ENCODE assay signal across 2 cellular contexts in genomic region chrX:41472231-41472815, GRCh38.
TF ChIP-seq lines count a peak whose summit lies in the region.

No MANE protein-coding gene starts in this region.

TF ChIP-seq in HCT116, 20 proteins besides CTCF, POLR2A, EP300 and RAD21:
- TF ChIP-seq ZBTB33 (IDR thresholded peaks at IDR 0.05; ENCODE audit: extremely low read depth, insufficient replicate concordance, low read length) (no peak), ATF3 (IDR thresholded peaks at IDR 0.05) (no peak), FOSL1 (IDR thresholded peaks at IDR 0.05; ENCODE audit: low read depth) (0 out of 2 replicates have a peak, but pooled peaks have one; percentile 30), EGR1 (IDR thresholded peaks at IDR 0.05; ENCODE audit: low read depth) (no peak), SP1 (IDR thresholded peaks at IDR 0.05; ENCODE audit: low read depth) (peak; percentile 27; the same call in 1 of the 2 replicates), SRF (IDR thresholded peaks at IDR 0.05; ENCODE audit: low read depth) (no peak), SIN3A (IDR thresholded peaks at IDR 0.05; ENCODE audit: low read depth) (no peak), CBX3 (IDR thresholded peaks at IDR 0.05; ENCODE audit: low read depth) (0 out of 2 replicates have a peak, but pooled peaks have one; percentile 20), REST (IDR thresholded peaks at IDR 0.05; ENCODE audit: low read depth) (no peak), ZFX (IDR thresholded peaks at IDR 0.05) (no peak), POLR2AphosphoS5 (IDR thresholded peaks at IDR 0.05; ENCODE audit: low read depth, low read length) (no peak), YY1 (IDR thresholded peaks at IDR 0.05; ENCODE audit: extremely low read depth, insufficient replicate concordance, low read depth, low read length) (no peak), TCF7L2 (IDR thresholded peaks at IDR 0.05; ENCODE audit: borderline replicate concordance, extremely low read depth, insufficient read depth, insufficient read length) (no peak), EZH2phosphoT487 (IDR thresholded peaks at IDR 0.05; ENCODE audit: borderline replicate concordance) (no peak), ZNF274 (IDR thresholded peaks at IDR 0.05; ENCODE audit: low read depth, low read length) (no peak), CEBPB (IDR thresholded peaks at IDR 0.05; ENCODE audit: low read depth) (no peak), ELF1 (IDR thresholded peaks at IDR 0.05; ENCODE audit: borderline replicate concordance, low read depth) (no peak), EZH2 (IDR thresholded peaks at IDR 0.05) (no peak), MAX (IDR thresholded peaks at IDR 0.05) (peak; percentile 66), JUND (IDR thresholded peaks at IDR 0.05) (peak; percentile 36; the same call in 1 of the 2 replicates)

TF ChIP-seq in H1, 55 proteins besides CTCF, POLR2A, EP300 and RAD21:
- TF ChIP-seq USF2 (IDR thresholded peaks at IDR 0.05; ENCODE audit: low read length): no peak
- TF ChIP-seq BACH1 (IDR thresholded peaks at IDR 0.05; ENCODE audit: low read length): no peak
- TF ChIP-seq JUN (IDR thresholded peaks at IDR 0.05; ENCODE audit: low read depth, low read length): no peak
- no peak for TF ChIP-seq ASH2L (IDR thresholded peaks at IDR 0.05; ENCODE audit: low read length)
- TF ChIP-seq POLR2AphosphoS5 (IDR thresholded peaks at IDR 0.05; ENCODE audit: low read depth, low read length): no peak
- TF ChIP-seq SIX5 (IDR thresholded peaks at IDR 0.05; ENCODE audit: low read depth, low read length): no peak
- no peak for TF ChIP-seq POU5F1 (IDR thresholded peaks at IDR 0.05; ENCODE audit: low read depth, low read length)
- no peak for TF ChIP-seq KDM5A (IDR thresholded peaks at IDR 0.05; ENCODE audit: low read length)
- no peak for TF ChIP-seq SUZ12 (IDR thresholded peaks at IDR 0.05; ENCODE audit: low read length)
